11 cellular contexts compared by ENCODE assay signal in the genomic region with DNA sequence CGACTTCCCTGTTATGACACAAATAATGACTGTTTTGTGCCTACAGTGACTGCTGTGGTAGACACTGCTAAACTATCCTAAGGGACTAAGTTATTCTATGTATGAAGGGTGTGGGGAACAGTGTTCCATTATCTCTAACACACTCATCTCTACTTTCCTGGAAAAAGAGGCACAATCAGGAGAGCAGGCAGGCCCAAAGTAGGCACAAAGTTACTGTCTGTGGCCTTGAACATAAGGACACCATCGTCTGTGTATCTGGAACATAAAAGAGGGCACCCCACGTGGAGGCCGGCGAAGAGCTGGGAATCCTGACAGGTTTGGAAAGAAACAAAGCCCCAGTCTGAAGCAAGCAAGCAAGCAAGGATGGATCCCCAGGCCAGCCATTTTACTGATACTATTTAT. TPM values are rescaled to one million over a fixed set of nuclear protein-coding genes. Genes with fewer than 3 reads are reported as not detected.
DNase-seq lines count a peak whose midpoint lies in the region; ATAC-seq and TF ChIP-seq lines count a peak whose summit lies in the region.
"Had no signal": no experiment of that assay in that cellular context is flagged by ENCODE, and none has a peak within 500 bp of the region (broad histone marks: within the 10 kb centered on the region; RNA-seq: fewer than 3 reads in every experiment).

No MANE protein-coding gene starts in this region.

- H3K27ac ChIP-seq in A673 (ENCODE audit: low read depth, low read length, poor library complexity, severe bottlenecking), result no peak overlapping the region
- H3K27ac ChIP-seq in GM23248, result no peak overlapping the region
- H3K27ac ChIP-seq in mesendoderm (ENCODE audit: low read depth, low read length), result no peak overlapping the region

- peaks cover 22% of the 10 kb centered on the region for H3K36me3 Mint-ChIP-seq in activated T-helper 17 cell treated with anti-CD3 and anti-CD28 coated beads, Interleukin-2, amount 50 U/mL, for 72 hours (ENCODE audit: low read depth)

- no peak overlapping the region for H2AFZ ChIP-seq in GM23248

- peak overlapping the region; percentile 88 for H3K4me2 ChIP-seq in GM23248 (ENCODE audit: unreplicated experiment)
- peak overlapping the region; percentile 38 for H3K4me2 ChIP-seq in mesendoderm (ENCODE audit: low read length)

- 79 to 82% methylated on average over 5 of the region's 5 CpGs for WGBS in GM23248 (ENCODE audit: low coverage in 1 of 2, low lambda C conversion rate in 2 of 2, missing lambda C conversion rate in 2 of 2), 2 experiments
- no CpG with 5 or more reads among the region's 5 CpGs for WGBS in mesendoderm (ENCODE audit: extremely low coverage, insufficient coverage, low lambda C conversion rate)

- H4K5ac ChIP-seq in mesendoderm (ENCODE audit: low read length), result no peak overlapping the region

- H2BK15ac ChIP-seq in mesendoderm (replicated peaks; ENCODE audit: low read depth), result no peak overlapping the region

- H3K79me1 ChIP-seq in mesendoderm (ENCODE audit: low read length), result peaks cover 18% of the 10 kb centered on the region

- POLR2A ChIA-PET in A673 (lab: Charles Lee; ENCODE audit: low non-redundant PET), result no interaction called here

- H3K9ac ChIP-seq in GM23248, result 0 out of 2 replicates have a peak overlapping the region, but pooled peaks have one; percentile 83
- H3K9ac ChIP-seq in mesendoderm (ENCODE audit: low read length), result peak overlapping the region; percentile 47

- H3K36me3 ChIP-seq in A673 (ENCODE audit: insufficient read depth, low read length, poor library complexity, severe bottlenecking), result peaks cover 7% of the 10 kb centered on the region
- H3K36me3 ChIP-seq in GM23248 (ENCODE audit: low read depth), result peaks cover 17% of the 10 kb centered on the region; the same call in 1 of the 2 replicates
- peaks cover 4% of the 10 kb centered on the region for H3K36me3 ChIP-seq in mesendoderm (ENCODE audit: control insufficient read depth, insufficient read depth, low read length)
- H3K36me3 ChIP-seq in H7 (replicated peaks; ENCODE audit: control insufficient read depth, insufficient read depth, low read length), result peaks cover 2% of the 10 kb centered on the region; the same call in 1 of the 2 replicates

- BruUV-seq in A673 (replicated peaks; lab: Mats Ljungman, UMichigan), result no TSS peak

- peak overlapping the region; percentile 98 for H3K4me3 ChIP-seq in A673 (ENCODE audit: low read depth, low read length, poor library complexity, severe bottlenecking)
- peak overlapping the region; percentile 100 for H3K4me3 ChIP-seq in GM23248
- no peak overlapping the region for H3K4me3 ChIP-seq in mesendoderm (ENCODE audit: low read length)
- H3K4me3 ChIP-seq in H7 (ENCODE audit: insufficient read depth, low read depth, low read length), result no peak overlapping the region

- TF ChIP-seq CTCF in A673 (conservative IDR thresholded peaks at IDR 0.05; ENCODE audit: low read depth, low read length), result no peak

- no peaks in the 10 kb centered on the region for H3K27me3 ChIP-seq in A673 (replicated peaks; ENCODE audit: insufficient read depth, low read depth, low read length, poor library complexity)
- no peaks in the 10 kb centered on the region for H3K27me3 ChIP-seq in GM23248 (replicated peaks; ENCODE audit: insufficient read depth)
- no peaks in the 10 kb centered on the region for H3K27me3 ChIP-seq in mesendoderm (ENCODE audit: insufficient read depth, low read length, poor library complexity)
- no peaks in the 10 kb centered on the region; the same call in 1 of the 2 replicates for H3K27me3 ChIP-seq in H7 (ENCODE audit: control insufficient read depth, insufficient read depth, low read length)

- H3K79me2 ChIP-seq in GM23248 (ENCODE audit: insufficient read depth) (peaks cover 58% of the 10 kb centered on the region), mesendoderm (ENCODE audit: control insufficient read depth, insufficient read depth, low read length) (peaks cover 18% of the 10 kb centered on the region)

- no peaks in the 10 kb centered on the region for H3F3A ChIP-seq in GM23248 (ENCODE audit: insufficient read depth)

- no peak overlapping the region for H2BK5ac ChIP-seq in mesendoderm (ENCODE audit: low read length)

- no peak overlapping the region for H2BK120ac ChIP-seq in mesendoderm (ENCODE audit: low read depth, low read length)

- peaks cover 13% of the 10 kb centered on the region for H3K4me1 Mint-ChIP-seq in activated T-helper 17 cell treated with anti-CD3 and anti-CD28 coated beads, Interleukin-2, amount 50 U/mL, for 72 hours

- H4K20me1 ChIP-seq in GM23248 (ENCODE audit: insufficient read depth), result no peaks in the 10 kb centered on the region

- CTCF ChIA-PET in A673 (lab: Charles Lee), result no interaction called here

- H3K27ac Mint-ChIP-seq in activated T-helper 17 cell treated with anti-CD3 and anti-CD28 coated beads, Interleukin-2, amount 50 U/mL, for 72 hours, result peak overlapping the region; percentile 19

- no peak overlapping the region for H3K23ac ChIP-seq in mesendoderm (ENCODE audit: low read length)

- H3K9me2 ChIP-seq in GM23248 (ENCODE audit: insufficient read depth), result no peaks in the 10 kb centered on the region

- H3K9me3 Mint-ChIP-seq in activated T-helper 17 cell treated with anti-CD3 and anti-CD28 coated beads, Interleukin-2, amount 50 U/mL, for 72 hours, result no peaks in the 10 kb centered on the region

- peak overlapping the region; percentile 100 for H3K4me3 Mint-ChIP-seq in activated T-helper 17 cell treated with anti-CD3 and anti-CD28 coated beads, Interleukin-2, amount 50 U/mL, for 72 hours

- peak overlapping the region; percentile 54 for H3K56ac ChIP-seq in mesendoderm (ENCODE audit: low read length)

- intact Hi-C loops in A673 (cut with micrococcal nuclease; ENCODE audit: unreplicated experiment), result loop anchor here (5.0 kb wide), 1 partner anchor 119 kb away; no protein-coding TSS in a partner anchor

- DNase-seq in A673 (ENCODE audit: low spot score) (no peak), GM23248 (no peak), mesendoderm (no peak), H7 (no peak), RKO (ENCODE audit: low spot score) (no peak)

- H2AK5ac ChIP-seq in mesendoderm (ENCODE audit: low read length), result no peak overlapping the region

- no peak for ATAC-seq in activated T-helper 17 cell treated with anti-CD3 and anti-CD28 coated beads, Interleukin-2, amount 50 U/mL, for 72 hours (replicated peaks)
- no peak for ATAC-seq in GM21786 (IDR thresholded peaks at IDR 0.05; ENCODE audit: unreplicated experiment)
- no peak for ATAC-seq in HG02973 (IDR thresholded peaks at IDR 0.05; ENCODE audit: unreplicated experiment)

- H3K9me3 ChIP-seq in A673 (ENCODE audit: low read depth, low read length, poor library complexity, severe bottlenecking) (no peaks in the 10 kb centered on the region), GM23248 (ENCODE audit: low read depth) (no peaks in the 10 kb centered on the region)

- no peak overlapping the region for H3K4ac ChIP-seq in mesendoderm (ENCODE audit: low read depth, low read length)

- peaks cover 8% of the 10 kb centered on the region for H3K27me3 Mint-ChIP-seq in activated T-helper 17 cell treated with anti-CD3 and anti-CD28 coated beads, Interleukin-2, amount 50 U/mL, for 72 hours

- H3K18ac ChIP-seq in mesendoderm (ENCODE audit: low read length), result no peak overlapping the region

- H3K4me1 ChIP-seq in A673 (ENCODE audit: insufficient read depth, low read length, poor library complexity, severe bottlenecking) (peaks cover 10% of the 10 kb centered on the region), GM23248 (ENCODE audit: insufficient read depth) (peaks cover 16% of the 10 kb centered on the region; the same call in 1 of the 2 replicates), mesendoderm (ENCODE audit: control insufficient read depth, low read depth, low read length) (peaks cover 14% of the 10 kb centered on the region)

- in situ Hi-C loops in GM23248 (cut with MboI), result no loop called here

- no peak overlapping the region for H4K8ac ChIP-seq in mesendoderm (ENCODE audit: low read depth, low read length)

RNA-seq across cellular contexts. Expression of a gene that starts 1.5 kb away (rescaled TPM):
- 30.3 and 32.0 TPM in 2 replicates for total RNA-seq in A673 (2021)
- 14.0 and 14.7 TPM in 2 replicates for total RNA-seq in GM23248 (2014; rRNA removed; shearing (Covaris generic))
- 16.1 and 17.1 TPM in 2 replicates for polyA plus RNA-seq in GM23248 (2016; fragmentation: Nextera tagmentation; extraction: Ambion mirVana)
- total RNA-seq in activated T-helper 17 cell treated with anti-CD3 and anti-CD28 coated beads, Interleukin-2, amount 50 U/mL, for 72 hours, result 10 to 100 TPM in 1 of 2 donors, 1 to 10 TPM in 1; 9.1 to 14.8 TPM
- 19.8 TPM for polyA plus RNA-seq in mesendoderm (2013, experiment 1 of 2)
- polyA plus RNA-seq in mesendoderm (2013, experiment 2 of 2), result 19.6 TPM
- 15.7 and 17.9 TPM in 2 replicates for total RNA-seq in H7 (2014; rRNA removed; shearing (Covaris generic))

RNA-seq across cellular contexts. Expression of a gene that starts 15.4 kb away (rescaled TPM):
- total RNA-seq in A673 (2021), result not detected in 2 replicates
- total RNA-seq in GM23248 (2014; rRNA removed; shearing (Covaris generic)), result not detected in 2 replicates
- polyA plus RNA-seq in GM23248 (2016; fragmentation: Nextera tagmentation; extraction: Ambion mirVana), result not detected in 2 replicates
- total RNA-seq in activated T-helper 17 cell treated with anti-CD3 and anti-CD28 coated beads, Interleukin-2, amount 50 U/mL, for 72 hours, result not detected
- not detected for polyA plus RNA-seq in mesendoderm (2013, experiment 1 of 2)
- not detected for polyA plus RNA-seq in mesendoderm (2013, experiment 2 of 2)
- not detected in 2 replicates for total RNA-seq in H7 (2014; rRNA removed; shearing (Covaris generic))
- total RNA-seq: activated CD8-positive, alpha-beta memory T cell treated with anti-CD3 and anti-CD28 coated beads for 36 hours; myocyte had no signal
- polyA plus RNA-seq: esophagus had no signal

RNA-seq across cellular contexts. Expression of a gene that starts 36.7 kb away (rescaled TPM):
- total RNA-seq in A673 (2021), result not detected in 2 replicates
- total RNA-seq in GM23248 (2014; rRNA removed; shearing (Covaris generic)), result not detected in 2 replicates
- not detected in 2 replicates for polyA plus RNA-seq in GM23248 (2016; fragmentation: Nextera tagmentation; extraction: Ambion mirVana)
- not detected for total RNA-seq in activated T-helper 17 cell treated with anti-CD3 and anti-CD28 coated beads, Interleukin-2, amount 50 U/mL, for 72 hours
- 0.03 TPM for polyA plus RNA-seq in mesendoderm (2013, experiment 1 of 2)
- 0.04 TPM for polyA plus RNA-seq in mesendoderm (2013, experiment 2 of 2)
- not detected in 2 replicates for total RNA-seq in H7 (2014; rRNA removed; shearing (Covaris generic))
- total RNA-seq: activated CD8-positive, alpha-beta memory T cell treated with anti-CD3 and anti-CD28 coated beads for 36 hours; myocyte had no signal
- polyA plus RNA-seq: esophagus had no signal

Comparison
In these comparisons a context has a peak if more than half of its experiments do, and no peak if none do; other contexts are left out.
1. H3K4me3 ChIP-seq: peak in A673 (single experiment) and GM23248 (single experiment); none in mesendoderm (single experiment) and H7 (single experiment).